ENCODE assay signal across 23 cellular contexts in the genomic region with DNA sequence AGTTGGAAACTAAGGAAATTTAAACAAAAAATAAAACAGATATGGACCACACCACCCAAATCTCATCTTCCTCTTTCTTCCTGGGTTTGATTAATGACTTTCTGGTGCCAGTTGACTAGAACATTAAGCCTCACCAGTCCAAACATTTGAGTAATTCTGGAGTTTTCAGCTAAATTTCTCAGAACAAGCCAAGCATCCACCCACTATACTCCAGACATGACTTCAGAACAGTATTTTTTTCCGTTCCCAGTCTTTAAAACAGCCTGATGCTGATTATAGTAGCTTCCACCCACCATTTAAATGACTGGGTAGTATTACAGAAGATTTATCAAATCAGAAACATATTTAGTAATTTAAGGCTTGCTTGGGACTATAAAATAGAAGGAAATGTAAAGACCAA.
A peak's percentile ranks its signal among the peaks of the same experiment; 100 is the strongest.
DNase-seq lines count a peak whose midpoint lies in the region; ATAC-seq, FAIRE-seq and TF ChIP-seq lines count a peak whose summit lies in the region.
"Had no signal": no experiment of that assay in that cellular context is flagged by ENCODE, and none has a peak within 500 bp of the region (broad histone marks: within the 10 kb centered on the region; RNA-seq: fewer than 3 reads in every experiment).

No MANE protein-coding gene starts in this region.

- H3K27ac ChIP-seq in heart left ventricle (peak overlapping the region in 3 of 12 donors; percentile 46 to 57 (median 53)), GM23248 (no peak overlapping the region), astrocyte (ENCODE audit: low read depth, low read length) (no peak overlapping the region)
- H3K27ac ChIP-seq: BLaER1 treated with 17β-estradiol and CSF1 and Interleukin-3, amounts not matched to agents 10 nM and 100 nM; PC-9 had no signal

- ATAC-seq in heart left ventricle, result peak in 3 of 4 donors; percentile 48 to 76 (median 52)
- ATAC-seq in Right ventricle myocardium superior (ENCODE audit: poor library complexity), result no peak
- peak; percentile 86 for ATAC-seq in omental fat pad (ENCODE audit: low FRiP score)
- no peak for ATAC-seq in HG02571 (IDR thresholded peaks at IDR 0.05; ENCODE audit: unreplicated experiment)
- ATAC-seq: GM12878 had no signal

- H2AFZ ChIP-seq in GM23248 (no peak overlapping the region), astrocyte (ENCODE audit: low read depth, low read length) (no peak overlapping the region)
- H2AFZ ChIP-seq: PC-9 had no signal

- no peak overlapping the region for H3K27ac Mint-ChIP-seq in astrocyte (ENCODE audit: unreplicated experiment)
- H3K27ac Mint-ChIP-seq: CD4-positive, alpha-beta T cell; HFFc6 had no signal

- no peaks in the 10 kb centered on the region for H3K27me3 ChIP-seq in heart left ventricle
- H3K27me3 ChIP-seq in GM23248 (replicated peaks; ENCODE audit: insufficient read depth), result no peaks in the 10 kb centered on the region
- peaks cover 4% of the 10 kb centered on the region for H3K27me3 ChIP-seq in astrocyte (ENCODE audit: insufficient read depth, low read length)
- H3K27me3 ChIP-seq: BLaER1 treated with 17β-estradiol and CSF1 and Interleukin-3, amounts not matched to agents 10 nM and 100 nM; MG63 had no signal

- no peaks in the 10 kb centered on the region for H3K9me3 Mint-ChIP-seq in astrocyte (ENCODE audit: unreplicated experiment)
- H3K9me3 Mint-ChIP-seq: CD4-positive, alpha-beta T cell; HFFc6 had no signal

- intact Hi-C loops in heart left ventricle (cut with DNase I), result no loop called here
- intact Hi-C loops in Right ventricle myocardium superior (cut with DNase I), result no loop called here

- CTCF ChIA-PET in GM10248 (lab: Yijun Ruan, JAX), result no interaction called here

- H3K79me2 ChIP-seq in GM23248 (ENCODE audit: insufficient read depth), result no peaks in the 10 kb centered on the region
- H3K79me2 ChIP-seq in astrocyte (ENCODE audit: insufficient read depth, low read length), result no peaks in the 10 kb centered on the region

- H3K9me3 ChIP-seq in heart left ventricle, result no peaks in the 10 kb centered on the region
- no peaks in the 10 kb centered on the region for H3K9me3 ChIP-seq in GM23248 (ENCODE audit: low read depth)
- H3K9me3 ChIP-seq in astrocyte (ENCODE audit: insufficient read depth, low read depth, low read length), result no peaks in the 10 kb centered on the region
- H3K9me3 ChIP-seq: BLaER1 treated with 17β-estradiol and CSF1 and Interleukin-3, amounts not matched to agents 10 nM and 100 nM; HAP-1; MG63 had no signal

- no peaks in the 10 kb centered on the region for H3K9me2 ChIP-seq in GM23248 (ENCODE audit: insufficient read depth)

- FAIRE-seq in astrocyte (lab: Jason Lieb, UNC), result no peak
- FAIRE-seq: D721Med, GM12878 had no signal

- H3K4me2 ChIP-seq in GM23248 (ENCODE audit: unreplicated experiment), result no peak overlapping the region
- no peak overlapping the region for H3K4me2 ChIP-seq in astrocyte (ENCODE audit: low read length)
- H3K4me2 ChIP-seq: BLaER1 treated with 17β-estradiol and CSF1 and Interleukin-3, amounts not matched to agents 10 nM and 100 nM; PC-9 had no signal

- H3K4me3 ChIP-seq in heart left ventricle (no peak overlapping the region), GM23248 (no peak overlapping the region), astrocyte (ENCODE audit: insufficient read depth, low read depth, low read length) (no peak overlapping the region)
- H3K4me3 ChIP-seq: BLaER1 treated with 17β-estradiol and CSF1 and Interleukin-3, amounts not matched to agents 10 nM and 100 nM; GM12878; HAP-1; MG63; PC-9 had no signal

- POLR2A ChIA-PET in GM10248 (lab: Yijun Ruan, JAX), result no interaction called here

- H4K20me1 ChIP-seq in GM23248 (ENCODE audit: insufficient read depth), result no peaks in the 10 kb centered on the region
- no peaks in the 10 kb centered on the region for H4K20me1 ChIP-seq in astrocyte (ENCODE audit: insufficient read depth, low read length)
- H4K20me1 ChIP-seq: BLaER1 treated with 17β-estradiol and CSF1 and Interleukin-3, amounts not matched to agents 10 nM and 100 nM had no signal

- peaks cover 3% of the 10 kb centered on the region for H3K27me3 Mint-ChIP-seq in astrocyte (ENCODE audit: low read depth, unreplicated experiment)

- no peaks in the 10 kb centered on the region for H3F3A ChIP-seq in GM23248 (ENCODE audit: insufficient read depth)

- no peaks in the 10 kb centered on the region for H3K36me3 Mint-ChIP-seq in astrocyte (ENCODE audit: low read depth, unreplicated experiment)

- H3K4me1 Mint-ChIP-seq in astrocyte (ENCODE audit: low read depth, unreplicated experiment), result no peaks in the 10 kb centered on the region

- no peak for TF ChIP-seq POLR2A in heart left ventricle (IDR thresholded peaks at IDR 0.05)

- H3K36me3 ChIP-seq in heart left ventricle (no peaks in the 10 kb centered on the region), GM23248 (ENCODE audit: low read depth) (no peaks in the 10 kb centered on the region), astrocyte (ENCODE audit: insufficient read depth, low read length) (no peaks in the 10 kb centered on the region)
- H3K36me3 ChIP-seq: BLaER1 treated with 17β-estradiol and CSF1 and Interleukin-3, amounts not matched to agents 10 nM and 100 nM; HAP-1; MG63 had no signal

- DNase-seq in heart left ventricle, result no peak
- DNase-seq in Right ventricle myocardium superior, result no peak
- DNase-seq in GM23248, result peak; percentile 32
- peak; percentile 35 for DNase-seq in astrocyte (ENCODE audit: low read depth)
- DNase-seq in omental fat pad (ENCODE audit: low spot score), result no peak
- no peak for DNase-seq in GM10248 (ENCODE audit: extremely low spot score)
- DNase-seq in SIG-M5 (lab: John Stamatoyannopoulos, UW), result no peak
- DNase-seq: AML-193; CD4-positive, alpha-beta T cell; GOT3; HFFc6; KBM-7; MG63; NCI-H2029; NCI-H2227 treated with DMSO at 0.1 percent for 48 hours; NCI-H526 treated with DMSO at 0.1 percent for 48 hours; PC-9; SHP77 had no signal

- 75 to 88% (median 82%) methylated on average over 1 of the region's 1 CpG for WGBS in heart left ventricle, 4 donors
- WGBS in GM23248 (ENCODE audit: low coverage in 1 of 2, low lambda C conversion rate in 2 of 2, missing lambda C conversion rate in 2 of 2), 2 experiments, result 25 to 49% methylated on average over 1 of the region's 1 CpG

- TF ChIP-seq CTCF in heart left ventricle (IDR thresholded peaks at IDR 0.05) (no peak), astrocyte (IDR thresholded peaks at IDR 0.05; ENCODE audit: insufficient read depth, low read depth, low read length) (no peak), omental fat pad (IDR thresholded peaks at IDR 0.05) (no peak), GM10248 (IDR thresholded peaks at IDR 0.05; ENCODE audit: control extremely low read depth, extremely low read depth, low read depth, missing control alignments) (no peak)

- no peak overlapping the region for H3K4me3 Mint-ChIP-seq in astrocyte (ENCODE audit: unreplicated experiment)
- H3K4me3 Mint-ChIP-seq: CD4-positive, alpha-beta T cell; HFFc6 had no signal

- H3K4me1 ChIP-seq in heart left ventricle (no peaks in the 10 kb centered on the region), GM23248 (ENCODE audit: insufficient read depth) (no peaks in the 10 kb centered on the region), astrocyte (ENCODE audit: insufficient read depth, low read length) (no peaks in the 10 kb centered on the region)
- H3K4me1 ChIP-seq: BLaER1 treated with 17β-estradiol and CSF1 and Interleukin-3, amounts not matched to agents 10 nM and 100 nM; HAP-1 had no signal

- in situ Hi-C loops in GM23248 (cut with MboI), result no loop called here

- H3K9ac ChIP-seq in GM23248 (no peak overlapping the region), astrocyte (ENCODE audit: low read length) (no peak overlapping the region)
- H3K9ac ChIP-seq: BLaER1 treated with 17β-estradiol and CSF1 and Interleukin-3, amounts not matched to agents 10 nM and 100 nM had no signal

Comparison
In these comparisons a context has a peak if more than half of its experiments do, and no peak if none do; other contexts are left out.
1. ATAC-seq: peak in heart left ventricle (3 of 4) and omental fat pad (single experiment); none in Right ventricle myocardium superior (single experiment) and HG02571 (single experiment).
2. DNase-seq: peak in GM23248 (single experiment) and astrocyte (single experiment); none in heart left ventricle (0 of 5), Right ventricle myocardium superior (single experiment), omental fat pad (single experiment), GM10248 (single experiment) and SIG-M5 (single experiment).